Comparison of ENCODE assay signal across 11 cellular contexts in genomic region chr3:196144383-196145105, GRCh38.
A peak's percentile ranks its signal among the peaks of the same experiment; 100 is the strongest.
DNase-seq lines count a peak whose midpoint lies in the region; ATAC-seq and TF ChIP-seq lines count a peak whose summit lies in the region.
"Had no signal": no experiment of that assay in that cellular context is flagged by ENCODE, and none has a peak within 500 bp of the region (broad histone marks: within the 10 kb centered on the region; RNA-seq: fewer than 3 reads in every experiment).

No MANE protein-coding gene starts in this region.

- H3K27me3 Mint-ChIP-seq in HFFc6 (ENCODE audit: insufficient read depth): peaks cover 15% of the 10 kb centered on the region
- H3K27me3 Mint-ChIP-seq in naive thymus-derived CD4-positive, alpha-beta T cell: no peaks in the 10 kb centered on the region

- no peaks in the 10 kb centered on the region for H3K27me3 ChIP-seq in BLaER1 treated with 17β-estradiol and CSF1 and Interleukin-3, amounts not matched to agents 10 nM and 100 nM
- H3K27me3 ChIP-seq in breast epithelium: no peaks in the 10 kb centered on the region
- H3K27me3 ChIP-seq in naive thymus-derived CD4-positive, alpha-beta T cell (ENCODE audit: control insufficient read depth in 2 of 2, insufficient read depth in 2 of 2, low read length in 2 of 2): no peaks in the 10 kb centered on the region
- H3K27me3 ChIP-seq: right atrium auricular region had no signal

- peak overlapping the region; percentile 63 to 95 (median 80) for H3K4me2 ChIP-seq in BLaER1 treated with 17β-estradiol and CSF1 and Interleukin-3, amounts not matched to agents 10 nM and 100 nM

- POLR2A ChIA-PET in naive thymus-derived CD4-positive, alpha-beta T cell (lab: Charles Lee): interaction anchor here (0.6 kb wide), 1 partner anchor 11 kb away, joined by 6 read pairs; no protein-coding TSS in a partner anchor

- peak; percentile 73 for ATAC-seq in naive thymus-derived CD4-positive, alpha-beta T cell
- ATAC-seq in GM18861 (IDR thresholded peaks at IDR 0.05; ENCODE audit: unreplicated experiment) (no peak), HG03565 (IDR thresholded peaks at IDR 0.05; ENCODE audit: unreplicated experiment) (no peak)
- ATAC-seq: mucosa of descending colon had no signal

- no peaks in the 10 kb centered on the region for H4K20me1 ChIP-seq in BLaER1 treated with 17β-estradiol and CSF1 and Interleukin-3, amounts not matched to agents 10 nM and 100 nM

- no peaks in the 10 kb centered on the region for H3K36me3 ChIP-seq in BLaER1 treated with 17β-estradiol and CSF1 and Interleukin-3, amounts not matched to agents 10 nM and 100 nM
- H3K36me3 ChIP-seq in breast epithelium: no peaks in the 10 kb centered on the region
- no peaks in the 10 kb centered on the region for H3K36me3 ChIP-seq in naive thymus-derived CD4-positive, alpha-beta T cell (ENCODE audit: control insufficient read depth in 2 of 3, insufficient read depth in 3 of 3, low read length in 3 of 3)
- H3K36me3 ChIP-seq: right atrium auricular region had no signal

- CTCF ChIA-PET in naive thymus-derived CD4-positive, alpha-beta T cell (lab: Charles Lee): no interaction called here

- peak overlapping the region; percentile 15; the same call in 1 of the 2 replicates for H3K4me3 Mint-ChIP-seq in HFFc6
- H3K4me3 Mint-ChIP-seq in naive thymus-derived CD4-positive, alpha-beta T cell: peak overlapping the region in 1 of 10 donors; percentile 29

- peaks cover 5 to 33% (median 26%) of the 10 kb centered on the region in 11 experiments; a peak in 21 of 22 replicates for H3K9me3 ChIP-seq in BLaER1 treated with 17β-estradiol and CSF1 and Interleukin-3, amounts not matched to agents 10 nM and 100 nM (replicated peaks in 1 of 11)
- H3K9me3 ChIP-seq in breast epithelium: no peaks in the 10 kb centered on the region
- H3K9me3 ChIP-seq in naive thymus-derived CD4-positive, alpha-beta T cell (ENCODE audit: control insufficient read depth in 2 of 3, low read length in 3 of 3): no peaks in the 10 kb centered on the region
- H3K9me3 ChIP-seq: mucosa of descending colon, right atrium auricular region had no signal

- TF ChIP-seq CTCF in HFFc6 (IDR thresholded peaks at IDR 0.05): no peak
- no peak for TF ChIP-seq CTCF in breast epithelium (IDR thresholded peaks at IDR 0.05)

- peak; percentile 36 for DNase-seq in HFFc6
- DNase-seq in breast epithelium (ENCODE audit: low spot score in 2 of 2): no peak
- no peak for DNase-seq in naive thymus-derived CD4-positive, alpha-beta T cell
- no peak for DNase-seq in cardiac septum (ENCODE audit: low spot score)
- DNase-seq in ureter (ENCODE audit: low spot score): no peak
- DNase-seq: amygdala had no signal

- peak overlapping the region in 6 of 10 experiments; percentile 1 to 35 (median 12); a peak in 6 of 20 replicates for H3K4me3 ChIP-seq in BLaER1 treated with 17β-estradiol and CSF1 and Interleukin-3, amounts not matched to agents 10 nM and 100 nM
- peak overlapping the region in 2 of 3 donors; percentile 37 to 52 for H3K4me3 ChIP-seq in breast epithelium
- H3K4me3 ChIP-seq in naive thymus-derived CD4-positive, alpha-beta T cell (ENCODE audit: low read length): no peak overlapping the region
- H3K4me3 ChIP-seq: mucosa of descending colon, right atrium auricular region had no signal

- H3K4me1 Mint-ChIP-seq in HFFc6 (ENCODE audit: low read depth): peaks cover 22% of the 10 kb centered on the region
- H3K4me1 Mint-ChIP-seq in naive thymus-derived CD4-positive, alpha-beta T cell: peaks cover 0 to 15% (median 0%) of the 10 kb centered on the region in 7 donors

- TF ChIP-seq POLR2A in breast epithelium (IDR thresholded peaks at IDR 0.05): no peak

- intact Hi-C loops in breast epithelium (cut with DNase I; ENCODE audit: low total_unique reads): no loop called here
- intact Hi-C loops in naive thymus-derived CD4-positive, alpha-beta T cell (cut with micrococcal nuclease): no loop called here
- intact Hi-C loops in cardiac septum (cut with DNase I): no loop called here

- peak overlapping the region; percentile 12 to 68 (median 61); a peak in 19 of 22 replicates for H3K9ac ChIP-seq in BLaER1 treated with 17β-estradiol and CSF1 and Interleukin-3, amounts not matched to agents 10 nM and 100 nM

- H3K36me3 Mint-ChIP-seq in HFFc6 (ENCODE audit: low read depth): peaks cover 5% of the 10 kb centered on the region
- H3K36me3 Mint-ChIP-seq in naive thymus-derived CD4-positive, alpha-beta T cell: peaks cover 0 to 3% (median 0%) of the 10 kb centered on the region in 5 donors

- H3K9me3 Mint-ChIP-seq in HFFc6: peaks cover 7% of the 10 kb centered on the region
- peaks cover 0 to 4% (median 0%) of the 10 kb centered on the region in 11 donors for H3K9me3 Mint-ChIP-seq in naive thymus-derived CD4-positive, alpha-beta T cell

- peak overlapping the region; percentile 33 to 73 (median 62); a peak in 21 of 22 replicates for H3K27ac ChIP-seq in BLaER1 treated with 17β-estradiol and CSF1 and Interleukin-3, amounts not matched to agents 10 nM and 100 nM
- H3K27ac ChIP-seq in breast epithelium: peak overlapping the region in 1 of 2 donors; percentile 25
- H3K27ac ChIP-seq in naive thymus-derived CD4-positive, alpha-beta T cell (ENCODE audit: low read depth, low read length): no peak overlapping the region
- H3K27ac ChIP-seq: right atrium auricular region had no signal

- peak overlapping the region; percentile 70 for H3K27ac Mint-ChIP-seq in HFFc6
- H3K27ac Mint-ChIP-seq in naive thymus-derived CD4-positive, alpha-beta T cell: peak overlapping the region in 2 of 9 donors; percentile 12 to 21

- H3K4me1 ChIP-seq in BLaER1 treated with 17β-estradiol and CSF1 and Interleukin-3, amounts not matched to agents 10 nM and 100 nM: peaks cover 66 to 74% (median 69%) of the 10 kb centered on the region in 10 experiments
- no peaks in the 10 kb centered on the region for H3K4me1 ChIP-seq in breast epithelium
- H3K4me1 ChIP-seq in naive thymus-derived CD4-positive, alpha-beta T cell (ENCODE audit: control insufficient read depth in 2 of 2, insufficient read depth in 2 of 2, low read length in 2 of 2): no peaks in the 10 kb centered on the region
- H3K4me1 ChIP-seq: right atrium auricular region had no signal
